ENCODE assay signal across 21 cellular contexts in the genomic region with DNA sequence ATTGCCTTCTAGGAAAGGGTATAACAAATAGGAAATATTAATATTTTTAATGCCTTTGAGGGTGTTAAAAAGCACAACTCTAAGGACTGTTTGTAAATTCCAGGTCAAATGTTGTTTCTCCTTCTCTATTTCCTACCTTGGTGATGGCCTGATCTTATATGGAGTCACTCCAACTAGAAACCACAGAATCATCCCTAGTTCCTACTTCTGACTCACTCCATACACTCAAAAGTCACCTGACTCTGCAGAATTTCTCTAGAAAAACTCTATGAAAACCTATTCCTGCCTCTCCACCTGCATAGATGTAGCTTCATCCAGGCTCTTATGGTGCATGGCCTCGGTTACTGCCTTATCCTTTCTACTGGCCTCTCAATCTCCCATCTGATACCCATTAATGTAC. TPM values are rescaled to one million over a fixed set of nuclear protein-coding genes. Genes with fewer than 3 reads are reported as not detected.
A peak's percentile ranks its signal among the peaks of the same experiment; 100 is the strongest.
DNase-seq lines count a peak whose midpoint lies in the region; TF ChIP-seq lines count a peak whose summit lies in the region.
"Had no signal": no experiment of that assay in that cellular context is flagged by ENCODE, and none has a peak within 500 bp of the region (broad histone marks: within the 10 kb centered on the region; RNA-seq: fewer than 3 reads in every experiment).

No MANE protein-coding gene starts in this region.

- no peak overlapping the region for H3K4me3 ChIP-seq in SJCRH30
- H3K4me3 ChIP-seq: right lobe of liver had no signal

- H3K4me1 ChIP-seq in SJCRH30: no peaks in the 10 kb centered on the region
- H3K4me1 ChIP-seq: right lobe of liver had no signal

- H3K36me3 Mint-ChIP-seq in chondrocyte (ENCODE audit: low read depth): no peaks in the 10 kb centered on the region
- H3K36me3 Mint-ChIP-seq: activated naive CD8-positive, alpha-beta T cell treated with anti-CD3 and anti-CD28 coated beads, Interleukin-2, amount 10 ng/mL, durations not matched to agents 7 days and 5 days; mesothelial cell of epicardium had no signal

- peak; percentile 18 for DNase-seq in Caki2 (ENCODE audit: low read depth)
- peak; percentile 29 for DNase-seq in OCI-M1 (lab: John Stamatoyannopoulos, UW)
- no peak for DNase-seq in chondrocyte (ENCODE audit: low spot score)
- DNase-seq in kidney tubule cell (ENCODE audit: low spot score): peak; percentile 80
- no peak for DNase-seq in activated CD8-positive, alpha-beta memory T cell treated with anti-CD3 and anti-CD28 coated beads, Interleukin-2, amount 50 U/mL, for 4 hours
- DNase-seq in Kasumi-1 (lab: John Stamatoyannopoulos, UW): no peak
- DNase-seq in SW 1271 (lab: John Stamatoyannopoulos, UW): no peak
- DNase-seq in SJCRH30: no peak
- DNase-seq: activated CD4-positive, alpha-beta memory T cell treated with anti-CD3 and anti-CD28 coated beads, Interleukin-2, amount 10 ng/mL, durations not matched to agents 7 days and 5 days; activated naive CD8-positive, alpha-beta T cell treated with anti-CD3 and anti-CD28 coated beads, Interleukin-2, amount 10 ng/mL, durations not matched to agents 7 days and 5 days; activated T-cell treated with anti-CD3 and anti-CD28 coated beads, Interleukin-2, amount 50 U/mL, for 72 hours; COR-L47; glutamatergic neuron; MM.1S; NCI-H2081; NCI-H524 treated with DMSO at 0.1 percent for 48 hours; stimulated activated CD4-positive, alpha-beta T cell treated with anti-CD3 and anti-CD28 coated beads, Interleukin-1b, Interleukin-23, amount 100 ng/mL, for 48 hours; substantia nigra had no signal

- no peak overlapping the region for H3K27ac ChIP-seq in SJCRH30
- H3K27ac ChIP-seq: right lobe of liver had no signal

- no peaks in the 10 kb centered on the region for H3K27me3 ChIP-seq in SJCRH30
- H3K27me3 ChIP-seq: right lobe of liver had no signal

- peaks cover 42% of the 10 kb centered on the region for H3K4me1 Mint-ChIP-seq in chondrocyte (ENCODE audit: low read depth)
- H3K4me1 Mint-ChIP-seq: activated CD4-positive, alpha-beta memory T cell treated with anti-CD3 and anti-CD28 coated beads, Interleukin-2, amount 10 ng/mL, durations not matched to agents 7 days and 5 days; activated naive CD8-positive, alpha-beta T cell treated with anti-CD3 and anti-CD28 coated beads, Interleukin-2, amount 10 ng/mL, durations not matched to agents 7 days and 5 days; central memory CD8-positive, alpha-beta T cell had no signal

- no peaks in the 10 kb centered on the region for H3K36me3 ChIP-seq in SJCRH30
- H3K36me3 ChIP-seq: right lobe of liver had no signal

- TF ChIP-seq CTCF in chondrocyte (IDR thresholded peaks at IDR 0.05): no peak

- peaks cover 9% of the 10 kb centered on the region for H3K9me3 Mint-ChIP-seq in chondrocyte (ENCODE audit: low read depth)
- H3K9me3 Mint-ChIP-seq: activated CD4-positive, alpha-beta memory T cell treated with anti-CD3 and anti-CD28 coated beads, Interleukin-2, amount 10 ng/mL, durations not matched to agents 7 days and 5 days; activated naive CD8-positive, alpha-beta T cell treated with anti-CD3 and anti-CD28 coated beads, Interleukin-2, amount 10 ng/mL, durations not matched to agents 7 days and 5 days; central memory CD8-positive, alpha-beta T cell; mesothelial cell of epicardium had no signal

- H3K9me3 ChIP-seq in SJCRH30 (replicated peaks): no peaks in the 10 kb centered on the region
- H3K9me3 ChIP-seq: right lobe of liver had no signal

- H3K27me3 Mint-ChIP-seq in chondrocyte (ENCODE audit: low read depth): no peaks in the 10 kb centered on the region
- H3K27me3 Mint-ChIP-seq: activated CD4-positive, alpha-beta memory T cell treated with anti-CD3 and anti-CD28 coated beads, Interleukin-2, amount 10 ng/mL, durations not matched to agents 7 days and 5 days; central memory CD8-positive, alpha-beta T cell had no signal

- no peak overlapping the region for H3K4me3 Mint-ChIP-seq in chondrocyte (ENCODE audit: unreplicated experiment)
- H3K4me3 Mint-ChIP-seq: activated CD4-positive, alpha-beta memory T cell treated with anti-CD3 and anti-CD28 coated beads, Interleukin-2, amount 10 ng/mL, durations not matched to agents 7 days and 5 days; activated naive CD8-positive, alpha-beta T cell treated with anti-CD3 and anti-CD28 coated beads, Interleukin-2, amount 10 ng/mL, durations not matched to agents 7 days and 5 days; activated T-cell treated with anti-CD3 and anti-CD28 coated beads, Interleukin-2, amount 50 U/mL, for 72 hours; central memory CD8-positive, alpha-beta T cell; mesothelial cell of epicardium had no signal

- H3K27ac Mint-ChIP-seq in chondrocyte (ENCODE audit: unreplicated experiment): peak overlapping the region; percentile 2
- H3K27ac Mint-ChIP-seq: activated CD4-positive, alpha-beta memory T cell treated with anti-CD3 and anti-CD28 coated beads, Interleukin-2, amount 10 ng/mL, durations not matched to agents 7 days and 5 days; activated naive CD8-positive, alpha-beta T cell treated with anti-CD3 and anti-CD28 coated beads, Interleukin-2, amount 10 ng/mL, durations not matched to agents 7 days and 5 days; activated T-cell treated with anti-CD3 and anti-CD28 coated beads, Interleukin-2, amount 50 U/mL, for 72 hours; mesothelial cell of epicardium had no signal

- in situ Hi-C loops in Caki2 (cut with HindIII; ENCODE audit: low pct_unique_long_range_greater_than_20kb, low sequenced_read_pairs): no loop called here

RNA-seq across cellular contexts. Expression of a gene that starts 14.5 kb away (rescaled TPM):
- total RNA-seq in Caki2 (2014; rRNA removed; shearing (Covaris generic); ENCODE audit: low replicate concordance): 1.8 and 2.8 TPM in 2 replicates
- 13.2 to 17.3 TPM (median 14.1 TPM) in 3 replicates for total RNA-seq in chondrocyte
- total RNA-seq in SJCRH30 (2014; rRNA removed; shearing (Covaris generic)): 0.05 and 0.12 TPM in 2 replicates
- total RNA-seq: activated CD4-positive, alpha-beta memory T cell treated with anti-CD3 and anti-CD28 coated beads, Interleukin-2, amount 10 ng/mL, durations not matched to agents 7 days and 5 days; activated naive CD8-positive, alpha-beta T cell treated with anti-CD3 and anti-CD28 coated beads, Interleukin-2, amount 10 ng/mL, durations not matched to agents 7 days and 5 days; activated T-cell treated with anti-CD3 and anti-CD28 coated beads, Interleukin-2, amount 50 U/mL, for 72 hours had no signal

Comparison
In these comparisons a context has a peak if more than half of its experiments do, and no peak if none do; other contexts are left out.
1. DNase-seq: peak in Caki2 (single experiment), OCI-M1 (single experiment) and kidney tubule cell (single experiment); none in chondrocyte (single experiment), activated CD8-positive, alpha-beta memory T cell treated with anti-CD3 and anti-CD28 coated beads, Interleukin-2, amount 50 U/mL, for 4 hours (single experiment), Kasumi-1 (0 of 2), SW 1271 (0 of 2) and SJCRH30 (0 of 2).